Comparison of ENCODE assay signal across 9 cellular contexts in the genomic region with DNA sequence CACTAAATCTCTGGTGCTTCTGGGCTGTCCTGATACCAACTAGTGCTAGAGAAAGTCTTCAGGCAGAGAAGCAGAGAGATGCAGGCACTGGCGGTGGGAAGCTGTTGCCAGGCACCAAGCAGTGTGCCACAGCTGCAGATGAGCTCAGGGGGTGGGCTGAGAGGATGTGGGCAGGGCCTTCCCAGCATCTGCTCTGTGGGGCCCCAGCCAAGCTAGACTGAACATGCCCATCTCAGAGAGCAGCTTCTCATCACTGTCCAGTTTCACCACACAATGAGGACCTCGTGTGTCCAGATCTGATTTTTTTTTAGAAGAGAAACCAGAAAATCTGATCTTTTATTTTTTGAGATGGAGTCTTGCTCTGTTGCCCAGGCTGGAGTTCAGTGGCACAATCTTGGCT. TPM values are rescaled to one million over a fixed set of nuclear protein-coding genes. Genes with fewer than 3 reads are reported as not detected.
DNase-seq lines count a peak whose midpoint lies in the region; ATAC-seq, FAIRE-seq and TF ChIP-seq lines count a peak whose summit lies in the region.
"Had no signal": no experiment of that assay in that cellular context is flagged by ENCODE, and none has a peak within 500 bp of the region (broad histone marks: within the 10 kb centered on the region; RNA-seq: fewer than 3 reads in every experiment).

No MANE protein-coding gene starts in this region.

- FAIRE-seq in bronchial epithelial cell (lab: Jason Lieb, UNC) (no peak), RCC 7860 (lab: Jason Lieb, UNC) (no peak)

- peak overlapping the region; percentile 66 for H3K27ac Mint-ChIP-seq in osteocyte (ENCODE audit: unreplicated experiment)

- peak; percentile 33 for DNase-seq in DMS53 (lab: John Stamatoyannopoulos, UW)
- DNase-seq in DMS53 treated with DMSO at 0.1 percent for 48 hours (lab: John Stamatoyannopoulos, UW; ENCODE audit: unreplicated experiment), result no peak
- DNase-seq in NCI-H1694 treated with DMSO at 0.1 percent for 48 hours (lab: John Stamatoyannopoulos, UW), result peak; percentile 26
- DNase-seq in bronchial epithelial cell (ENCODE audit: low read depth), result peak; percentile 70
- DNase-seq in osteocyte (ENCODE audit: extremely low spot score, unreplicated experiment), result no peak
- no peak for DNase-seq in OCI-M1 (lab: John Stamatoyannopoulos, UW)
- no peak for DNase-seq in RCC 7860 (ENCODE audit: low spot score)
- DNase-seq: NCI-H82 had no signal

- no peaks in the 10 kb centered on the region for H3K9me3 Mint-ChIP-seq in osteocyte (ENCODE audit: unreplicated experiment)

- peaks cover 12% of the 10 kb centered on the region for H3K36me3 Mint-ChIP-seq in osteocyte (ENCODE audit: unreplicated experiment)

- peaks cover 7% of the 10 kb centered on the region for H3K4me1 Mint-ChIP-seq in osteocyte (ENCODE audit: unreplicated experiment)

- H3K4me3 ChIP-seq in bronchial epithelial cell (ENCODE audit: low read depth, low read length), result no peak overlapping the region

- no peak for ATAC-seq in HG02571 (IDR thresholded peaks at IDR 0.05; ENCODE audit: unreplicated experiment)

- H3K36me3 ChIP-seq in bronchial epithelial cell (ENCODE audit: control insufficient read depth, insufficient read depth, low read length), result peaks cover 18% of the 10 kb centered on the region

- H3K4me3 Mint-ChIP-seq in osteocyte (ENCODE audit: unreplicated experiment), result no peak overlapping the region

- no peaks in the 10 kb centered on the region for H3K27me3 Mint-ChIP-seq in osteocyte (ENCODE audit: unreplicated experiment)

- H3K27me3 ChIP-seq in bronchial epithelial cell (ENCODE audit: control insufficient read depth, insufficient read depth, low read length), result no peaks in the 10 kb centered on the region

- TF ChIP-seq CTCF in bronchial epithelial cell (IDR thresholded peaks at IDR 0.05; ENCODE audit: insufficient read depth, low read length, severe bottlenecking) (no peak), osteocyte (IDR thresholded peaks at IDR 0.05) (no peak)

RNA-seq across cellular contexts. Expression of gene PSKH1, which starts 17.1 kb away (rescaled TPM):
- total RNA-seq in bronchial epithelial cell, result 13.2 and 15.5 TPM in 2 replicates
- 43.9 and 45.5 TPM in 2 replicates for total RNA-seq in osteocyte

RNA-seq across cellular contexts. Expression of gene CTRL, which starts 21.5 kb away (rescaled TPM):
- 0.26 TPM in 2 replicates for total RNA-seq in bronchial epithelial cell
- total RNA-seq in osteocyte, result 0.39 and 0.91 TPM in 2 replicates

RNA-seq across cellular contexts. Expression of gene NRN1L, which starts 25.5 kb away (rescaled TPM):
- total RNA-seq in bronchial epithelial cell (not detected in 2 replicates), osteocyte (1.4 and 1.5 TPM in 2 replicates)

RNA-seq across cellular contexts. Expression of gene PSMB10, which starts 26.5 kb away (rescaled TPM):
- total RNA-seq in bronchial epithelial cell (16.3 and 23.7 TPM in 2 replicates), osteocyte (58.3 and 59.0 TPM in 2 replicates)

RNA-seq across cellular contexts. Expression of gene LCAT, which starts 33.8 kb away (rescaled TPM):
- total RNA-seq in bronchial epithelial cell (1.6 and 1.7 TPM in 2 replicates), osteocyte (35.3 and 36.9 TPM in 2 replicates)

Comparison
In these comparisons a context has a peak if more than half of its experiments do, and no peak if none do; other contexts are left out.
1. DNase-seq: peak in DMS53 (single experiment), NCI-H1694 treated with DMSO at 0.1 percent for 48 hours (single experiment) and bronchial epithelial cell (single experiment); none in DMS53 treated with DMSO at 0.1 percent for 48 hours (single experiment), osteocyte (single experiment), OCI-M1 (single experiment) and RCC 7860 (single experiment).